ENCODE assay signal across 12 cellular contexts in the genomic region with DNA sequence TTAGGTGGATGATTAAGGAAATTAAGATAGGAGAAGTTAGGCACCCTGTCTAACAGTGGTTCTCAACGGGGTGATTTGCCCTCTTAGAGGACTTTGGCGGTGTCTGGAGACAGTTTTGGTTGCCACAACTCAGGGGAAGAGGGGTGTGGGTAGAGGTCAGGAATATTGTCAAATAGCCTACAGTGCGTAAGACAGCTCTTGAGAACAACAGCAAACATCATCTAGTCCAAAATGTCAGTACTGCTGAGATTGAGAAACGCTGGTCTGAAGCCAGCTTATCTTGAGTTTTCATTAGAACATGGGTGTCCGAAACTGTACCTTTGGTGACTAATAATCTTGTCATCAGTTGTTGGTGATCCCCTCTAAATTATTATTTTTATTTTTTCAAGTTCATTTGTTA. TPM values are rescaled to one million over a fixed set of nuclear protein-coding genes. Genes with fewer than 3 reads are reported as not detected.
"Had no signal": no experiment of that assay in that cellular context is flagged by ENCODE, and none has a peak within 500 bp of the region (broad histone marks: within the 10 kb centered on the region; RNA-seq: fewer than 3 reads in every experiment).

No MANE protein-coding gene starts in this region.

- H3K9me3 ChIP-seq: SJSA1 had no signal

- DNase-seq: activated CD4-positive, alpha-beta T cell treated with anti-CD3 and anti-CD28 coated beads for 36 hours; activated naive CD4-positive, alpha-beta T cell treated with Interleukin-2 at 50 U/mL for 16 hours; head of caudate nucleus; kidney glomerular epithelial cell; mesenchymal stem cell; stimulated activated CD4-positive, alpha-beta T cell treated with anti-CD3 and anti-CD28 coated beads, Interleukin-4, amount 100 ng/mL, for 1 hour; stimulated activated CD8-positive, alpha-beta memory T cell treated with anti-CD3 and anti-CD28 coated beads, Interleukin-4, amount 100 ng/mL, for 48 hours; stimulated activated naive CD8-positive, alpha-beta T cell treated with anti-CD3 and anti-CD28 coated beads, Interleukin-15, Interleukin-2, amounts not matched to agents 100 U/mL and 50 U/mL, for 24 hours; T1000 had no signal

- H3K36me3 ChIP-seq: SJSA1 had no signal

- H3K4me3 ChIP-seq: SJSA1 had no signal

- H3K27ac ChIP-seq: SJSA1 had no signal

- H3K4me1 ChIP-seq: SJSA1 had no signal

- ATAC-seq: activated CD4-positive, alpha-beta T cell treated with anti-CD3 and anti-CD28 coated beads for 36 hours; esophagus mucosa; stimulated activated naive CD8-positive, alpha-beta T cell treated with anti-CD3 and anti-CD28 coated beads, Interleukin-15, Interleukin-2, amounts not matched to agents 100 U/mL and 50 U/mL, for 24 hours had no signal

- H3K27me3 ChIP-seq: SJSA1 had no signal

RNA-seq across cellular contexts. Expression of a gene that starts 38.4 kb away (rescaled TPM):
- total RNA-seq: fibroblast of villous mesenchyme, SJSA1 had no signal
